Comparison of ENCODE assay signal across 9 cellular contexts in genomic region chr3:58355174-58355573, GRCh38. TPM values are rescaled to one million over a fixed set of nuclear protein-coding genes. Genes with fewer than 3 reads are reported as not detected.
DNase-seq lines count a peak whose midpoint lies in the region; ATAC-seq and TF ChIP-seq lines count a peak whose summit lies in the region.
"Had no signal": no experiment of that assay in that cellular context is flagged by ENCODE, and none has a peak within 500 bp of the region (broad histone marks: within the 10 kb centered on the region; RNA-seq: fewer than 3 reads in every experiment).

No MANE protein-coding gene starts in this region.

- H2BK120ac ChIP-seq in mesenchymal stem cell (ENCODE audit: low read depth, low read length), result no peak overlapping the region

- CTCF ChIA-PET in activated CD8-positive, alpha-beta T cell treated with anti-CD3 and anti-CD28 coated beads for 36 hours (lab: Charles Lee), result interaction anchor here (1.3 to 2.7 kb wide), 2 partner anchors 12 to 49 kb away, joined by 3 to 8 read pairs; partner anchors contain the start of genes HTD2 and RPP14
- CTCF ChIA-PET in activated CD8-positive, alpha-beta T cell treated with anti-CD3 and anti-CD28 coated beads, Interleukin-2, amount 10 ng/mL, durations not matched to agents 7 days and 5 days (lab: Charles Lee), result interaction anchor here (0.7 to 1.9 kb wide), 2 partner anchors 10 to 60 kb away, joined by 3 to 5 read pairs; no protein-coding TSS in a partner anchor

- H4K8ac ChIP-seq in mesenchymal stem cell (ENCODE audit: low read length), result no peak overlapping the region

- peaks cover 14% of the 10 kb centered on the region for H3K79me1 ChIP-seq in mesenchymal stem cell (replicated peaks; ENCODE audit: low read length, poor library complexity, severe bottlenecking)

- H2AFZ ChIP-seq in mesenchymal stem cell (ENCODE audit: low read depth, low read length), result no peak overlapping the region

- no peak overlapping the region for H3K4me2 ChIP-seq in mesenchymal stem cell (ENCODE audit: low read length, poor library complexity, severe bottlenecking)

- H3K4me1 ChIP-seq in spleen, result peaks cover 11 to 95% (median 79%) of the 10 kb centered on the region in 6 donors
- H3K4me1 ChIP-seq in mesenchymal stem cell (ENCODE audit: control insufficient read depth, insufficient read depth, low read depth, low read length), result no peaks in the 10 kb centered on the region

- no peak for TF ChIP-seq CTCF in activated CD8-positive, alpha-beta T cell treated with anti-CD3 and anti-CD28 coated beads for 36 hours (IDR thresholded peaks at IDR 0.05)
- TF ChIP-seq CTCF in spleen (IDR thresholded peaks at IDR 0.05 in 8 of 11, conservative IDR thresholded peaks at IDR 0.05 in 3 of 11), result no peak

- no peak overlapping the region for H3K9ac ChIP-seq in mesenchymal stem cell (ENCODE audit: low read length)

- intact Hi-C loops in activated CD8-positive, alpha-beta T cell treated with anti-CD3 and anti-CD28 coated beads for 36 hours (cut with micrococcal nuclease), result no loop called here
- intact Hi-C loops in spleen (cut with DNase I; ENCODE audit: low total_unique reads), result no loop called here

- H3K27ac Mint-ChIP-seq in activated CD8-positive, alpha-beta T cell treated with anti-CD3 and anti-CD28 coated beads for 36 hours, result peak overlapping the region; percentile 15
- no peak overlapping the region for H3K27ac Mint-ChIP-seq in activated CD8-positive, alpha-beta T cell treated with anti-CD3 and anti-CD28 coated beads, Interleukin-2, amount 10 ng/mL, durations not matched to agents 7 days and 5 days

- no peak for ATAC-seq in activated CD8-positive, alpha-beta T cell treated with anti-CD3 and anti-CD28 coated beads for 36 hours
- no peak for ATAC-seq in activated CD8-positive, alpha-beta T cell treated with anti-CD3 and anti-CD28 coated beads, Interleukin-2, amount 10 ng/mL, durations not matched to agents 7 days and 5 days
- ATAC-seq in HG02852 (IDR thresholded peaks at IDR 0.05; ENCODE audit: unreplicated experiment), result peak; percentile 67

- H3K4me3 Mint-ChIP-seq in activated CD8-positive, alpha-beta T cell treated with anti-CD3 and anti-CD28 coated beads for 36 hours, result no peak overlapping the region
- H3K4me3 Mint-ChIP-seq in activated CD8-positive, alpha-beta T cell treated with anti-CD3 and anti-CD28 coated beads, Interleukin-2, amount 10 ng/mL, durations not matched to agents 7 days and 5 days, result no peak overlapping the region

- H3K23ac ChIP-seq in mesenchymal stem cell (ENCODE audit: low read length in 2 of 2), result no peak overlapping the region

- H3K9me3 ChIP-seq in spleen, result no peaks in the 10 kb centered on the region
- H3K9me3 ChIP-seq in mesenchymal stem cell (ENCODE audit: control insufficient read depth, low read length), result no peaks in the 10 kb centered on the region

- H3K36me3 ChIP-seq in spleen (no peaks in the 10 kb centered on the region), mesenchymal stem cell (ENCODE audit: control insufficient read depth in 1 of 2, insufficient read depth in 2 of 2, low read depth in 1 of 2, low read length in 2 of 2) (no peaks in the 10 kb centered on the region)

- POLR2A ChIA-PET in activated CD8-positive, alpha-beta T cell treated with anti-CD3 and anti-CD28 coated beads for 36 hours (lab: Charles Lee), result no interaction called here
- POLR2A ChIA-PET in activated CD8-positive, alpha-beta T cell treated with anti-CD3 and anti-CD28 coated beads, Interleukin-2, amount 10 ng/mL, durations not matched to agents 7 days and 5 days (lab: Charles Lee), result no interaction called here

- no peak overlapping the region for H2BK12ac ChIP-seq in mesenchymal stem cell (ENCODE audit: low read length in 2 of 2)

- H3K14ac ChIP-seq in mesenchymal stem cell (ENCODE audit: low read length in 2 of 2), result no peak overlapping the region

- H4K91ac ChIP-seq in mesenchymal stem cell (ENCODE audit: low read length), result no peak overlapping the region

- H2AK5ac ChIP-seq in mesenchymal stem cell (ENCODE audit: low read length, severe bottlenecking), result no peak overlapping the region

- H3K27ac ChIP-seq in spleen (peak overlapping the region; percentile 31 to 92 (median 88)), mesenchymal stem cell (ENCODE audit: low read length, poor library complexity, severe bottlenecking) (no peak overlapping the region)

- no peaks in the 10 kb centered on the region for H3K9me3 Mint-ChIP-seq in activated CD8-positive, alpha-beta T cell treated with anti-CD3 and anti-CD28 coated beads for 36 hours
- H3K9me3 Mint-ChIP-seq in activated CD8-positive, alpha-beta T cell treated with anti-CD3 and anti-CD28 coated beads, Interleukin-2, amount 10 ng/mL, durations not matched to agents 7 days and 5 days (ENCODE audit: insufficient read depth), result peaks cover under 1% of the 10 kb centered on the region

- no peak overlapping the region for H2BK15ac ChIP-seq in mesenchymal stem cell (ENCODE audit: low read depth, poor library complexity, severe bottlenecking)

- no peaks in the 10 kb centered on the region for H3K27me3 ChIP-seq in spleen (replicated peaks in 1 of 7)
- no peaks in the 10 kb centered on the region for H3K27me3 ChIP-seq in mesenchymal stem cell (ENCODE audit: control insufficient read depth in 1 of 2, insufficient read depth in 1 of 2, low read length in 2 of 2)

- peaks cover 3% of the 10 kb centered on the region for H3K36me3 Mint-ChIP-seq in activated CD8-positive, alpha-beta T cell treated with anti-CD3 and anti-CD28 coated beads for 36 hours (ENCODE audit: low read depth)
- H3K36me3 Mint-ChIP-seq in activated CD8-positive, alpha-beta T cell treated with anti-CD3 and anti-CD28 coated beads, Interleukin-2, amount 10 ng/mL, durations not matched to agents 7 days and 5 days (ENCODE audit: low read depth), result peaks cover 19% of the 10 kb centered on the region

- H3K4ac ChIP-seq in mesenchymal stem cell (ENCODE audit: low read depth in 1 of 2, low read length in 2 of 2), result no peak overlapping the region

- DNase-seq in activated CD8-positive, alpha-beta T cell treated with anti-CD3 and anti-CD28 coated beads for 36 hours, result no peak
- DNase-seq in activated CD8-positive, alpha-beta T cell treated with anti-CD3 and anti-CD28 coated beads, Interleukin-2, amount 10 ng/mL, durations not matched to agents 7 days and 5 days, result no peak
- DNase-seq in NOMO-1 treated with DMSO at 0.1 percent for 48 hours (lab: John Stamatoyannopoulos, UW; ENCODE audit: unreplicated experiment), result peak; percentile 87
- no peak for DNase-seq in spleen
- DNase-seq in cerebellum (ENCODE audit: low spot score), result no peak
- no peak for DNase-seq in mesenchymal stem cell
- DNase-seq in NK-92 treated with Interleukin-12 subunit alpha and Interleukin-12 subunit beta, amount 100 ng/mL, for 24 hours (lab: John Stamatoyannopoulos, UW), result no peak
- DNase-seq: cortex of kidney had no signal

- 46 to 68% (median 51%) methylated on average over 8 of the region's 8 CpGs for WGBS in spleen, 5 donors
- 91% methylated on average over 8 of the region's 8 CpGs for WGBS in mesenchymal stem cell

- no peak overlapping the region for H2BK5ac ChIP-seq in mesenchymal stem cell (ENCODE audit: low read depth, low read length, poor library complexity, severe bottlenecking)

- no peaks in the 10 kb centered on the region for H3K27me3 Mint-ChIP-seq in activated CD8-positive, alpha-beta T cell treated with anti-CD3 and anti-CD28 coated beads for 36 hours
- H3K27me3 Mint-ChIP-seq in activated CD8-positive, alpha-beta T cell treated with anti-CD3 and anti-CD28 coated beads, Interleukin-2, amount 10 ng/mL, durations not matched to agents 7 days and 5 days (ENCODE audit: low read depth), result no peaks in the 10 kb centered on the region

- no peak overlapping the region for H3K18ac ChIP-seq in mesenchymal stem cell (ENCODE audit: low read depth in 1 of 2, low read length in 2 of 2)

- H3K4me3 ChIP-seq in spleen, result peak overlapping the region in 1 of 8 donors; percentile 62
- H3K4me3 ChIP-seq in mesenchymal stem cell (ENCODE audit: insufficient read depth in 1 of 2, low read depth in 1 of 2, low read length in 2 of 2), result no peak overlapping the region

- peaks cover 44% of the 10 kb centered on the region for H3K4me1 Mint-ChIP-seq in activated CD8-positive, alpha-beta T cell treated with anti-CD3 and anti-CD28 coated beads for 36 hours (ENCODE audit: low read depth)
- peaks cover 76% of the 10 kb centered on the region for H3K4me1 Mint-ChIP-seq in activated CD8-positive, alpha-beta T cell treated with anti-CD3 and anti-CD28 coated beads, Interleukin-2, amount 10 ng/mL, durations not matched to agents 7 days and 5 days (ENCODE audit: low read depth)

- TF ChIP-seq POLR2A in spleen (IDR thresholded peaks at IDR 0.05), result peak in 1 of 3 donors; percentile 16

RNA-seq across cellular contexts. Expression of gene PXK, which starts 22.5 kb away (rescaled TPM):
- total RNA-seq in activated CD8-positive, alpha-beta T cell treated with anti-CD3 and anti-CD28 coated beads for 36 hours, result 10 to 100 TPM; 22.2 to 23.6 TPM
- total RNA-seq in activated CD8-positive, alpha-beta T cell treated with anti-CD3 and anti-CD28 coated beads, Interleukin-2, amount 10 ng/mL, durations not matched to agents 7 days and 5 days, result 10 to 100 TPM; 31.5 to 33.4 TPM
- 10 to 100 TPM; 39.4 to 80.9 (median 56.5) TPM for total RNA-seq in spleen
- polyA plus RNA-seq in spleen, result 10 to 100 TPM; 19.3 to 25.3 (median 19.9) TPM
- 39.8 TPM for total RNA-seq in cerebellum
- polyA plus RNA-seq in mesenchymal stem cell (2013, experiment 1 of 2), result 35.4 TPM
- 33.7 TPM for polyA plus RNA-seq in mesenchymal stem cell (2013, experiment 2 of 2)

RNA-seq across cellular contexts. Expression of gene HTD2, which starts 48.9 kb away (rescaled TPM):
- total RNA-seq in activated CD8-positive, alpha-beta T cell treated with anti-CD3 and anti-CD28 coated beads for 36 hours, result 1 to 10 TPM; 8.4 to 9.6 TPM
- 1 to 10 TPM; 7.6 to 8.1 TPM for total RNA-seq in activated CD8-positive, alpha-beta T cell treated with anti-CD3 and anti-CD28 coated beads, Interleukin-2, amount 10 ng/mL, durations not matched to agents 7 days and 5 days
- total RNA-seq in spleen (10 to 100 TPM in 3 of 7 donors, 1 to 10 TPM in 4; 6.4 to 20.0 (median 8.7) TPM), cerebellum (6.8 TPM)
- polyA plus RNA-seq in spleen, result 1 to 10 TPM; 2.3 to 5.6 (median 3.6) TPM
- 4.0 TPM for polyA plus RNA-seq in mesenchymal stem cell (2013, experiment 1 of 2)
- polyA plus RNA-seq in mesenchymal stem cell (2013, experiment 2 of 2), result 5.2 TPM

RNA-seq across cellular contexts. Expression of gene RPP14, which starts 49.1 kb away (rescaled TPM):
- 10 to 100 TPM; 16.1 to 18.0 TPM for total RNA-seq in activated CD8-positive, alpha-beta T cell treated with anti-CD3 and anti-CD28 coated beads for 36 hours
- 10 to 100 TPM; 12.8 to 15.1 TPM for total RNA-seq in activated CD8-positive, alpha-beta T cell treated with anti-CD3 and anti-CD28 coated beads, Interleukin-2, amount 10 ng/mL, durations not matched to agents 7 days and 5 days
- total RNA-seq in spleen (10 to 100 TPM; 13.3 to 21.3 (median 16.1) TPM), cerebellum (15.8 TPM)
- 10 to 100 TPM in 1 of 3 donors, 1 to 10 TPM in 2; 6.2 to 12.2 (median 7.1) TPM for polyA plus RNA-seq in spleen
- polyA plus RNA-seq in mesenchymal stem cell (2013, experiment 1 of 2), result 11.6 TPM
- 11.5 TPM for polyA plus RNA-seq in mesenchymal stem cell (2013, experiment 2 of 2)
